In genomic region chr5:59123595-59124561, GRCh38 we compare ENCODE assay signal across 12 cellular contexts.
A peak's percentile ranks its signal among the peaks of the same experiment; 100 is the strongest.
DNase-seq lines count a peak whose midpoint lies in the region; ATAC-seq, FAIRE-seq and TF ChIP-seq lines count a peak whose summit lies in the region.
"Had no signal": no experiment of that assay in that cellular context is flagged by ENCODE, and none has a peak within 500 bp of the region (broad histone marks: within the 10 kb centered on the region; RNA-seq: fewer than 3 reads in every experiment).

No MANE protein-coding gene starts in this region.

- ATAC-seq in left ventricle myocardium superior (no peak), upper lobe of right lung (no peak)
- no peak for ATAC-seq in activated CD4-positive, CD25-positive, alpha-beta regulatory T cell treated with anti-CD3 and anti-CD28 coated beads, Interleukin-2, amount 50 U/mL, for 24 hours

- intact Hi-C loops in left ventricle myocardium superior (cut with micrococcal nuclease) (no loop called here), upper lobe of right lung (cut with DNase I) (no loop called here)

- H3K36me3 ChIP-seq in cardiac muscle cell (no peaks in the 10 kb centered on the region), fibroblast of lung (ENCODE audit: control insufficient read depth, insufficient read depth, low read length) (no peaks in the 10 kb centered on the region), upper lobe of right lung (no peaks in the 10 kb centered on the region)

- H3K9ac ChIP-seq in fibroblast of lung (ENCODE audit: insufficient read depth, low read length), result no peak overlapping the region

- H3K9me3 ChIP-seq in cardiac muscle cell (ENCODE audit: low read depth) (no peaks in the 10 kb centered on the region), fibroblast of lung (ENCODE audit: control insufficient read depth, insufficient read depth, low read depth, low read length) (no peaks in the 10 kb centered on the region), upper lobe of right lung (no peaks in the 10 kb centered on the region)

- H3K27me3 ChIP-seq in cardiac muscle cell (no peaks in the 10 kb centered on the region), fibroblast of lung (ENCODE audit: control insufficient read depth, insufficient read depth, low read length) (no peaks in the 10 kb centered on the region), upper lobe of right lung (no peaks in the 10 kb centered on the region)

- no peak overlapping the region for H3K4me2 ChIP-seq in fibroblast of lung (ENCODE audit: extremely low read depth, insufficient read depth, low read length)

- no peaks in the 10 kb centered on the region for H4K20me1 ChIP-seq in fibroblast of lung (ENCODE audit: control insufficient read depth, extremely low read depth, insufficient read depth, low read length)

- H3K4me1 ChIP-seq in cardiac muscle cell (ENCODE audit: low read depth) (peaks cover 53% of the 10 kb centered on the region), fibroblast of lung (ENCODE audit: control insufficient read depth, extremely low read depth, insufficient read depth, low read length) (peaks cover 4% of the 10 kb centered on the region), upper lobe of right lung (peaks cover 20% of the 10 kb centered on the region)

- no peak overlapping the region for H3K4me3 ChIP-seq in cardiac muscle cell
- no peak overlapping the region for H3K4me3 ChIP-seq in fibroblast of lung (replicated peaks in 1 of 4; ENCODE audit: control extremely low read depth in 1 of 4, insufficient read depth in 1 of 4, low read depth in 3 of 4, low read length in 4 of 4)
- no peak overlapping the region for H3K4me3 ChIP-seq in upper lobe of right lung

- no peaks in the 10 kb centered on the region for H3K79me2 ChIP-seq in fibroblast of lung (ENCODE audit: control insufficient read depth, insufficient read depth, low read length)

- peak overlapping the region; percentile 21 for H2AFZ ChIP-seq in fibroblast of lung (ENCODE audit: low read length)

- DNase-seq in cardiac muscle cell (ENCODE audit: low read depth in 1 of 2, low spot score in 1 of 2) (no peak), left ventricle myocardium superior (no peak), HTR-8/SVneo (ENCODE audit: insufficient read length, low spot score) (no peak), fibroblast of lung (ENCODE audit: low read depth in 2 of 2) (no peak), upper lobe of right lung (no peak), KG1 (lab: John Stamatoyannopoulos, UW) (no peak), germinal center (ENCODE audit: low spot score) (no peak)
- DNase-seq: activated B cell treated with CpG ODN at 0.5 μM for 24 hours; cortex of kidney; NCI-H1105 treated with DMSO at 0.1 percent for 48 hours; stimulated activated CD4-positive, alpha-beta T cell treated with anti-CD3 and anti-CD28 coated beads, Interleukin-2, amount 100 ng/mL, for 48 hours had no signal

- H3K27ac ChIP-seq in cardiac muscle cell, result peak overlapping the region; percentile 84
- H3K27ac ChIP-seq in fibroblast of lung (ENCODE audit: insufficient read depth, low read length), result no peak overlapping the region
- H3K27ac ChIP-seq in upper lobe of right lung, result peak overlapping the region; percentile 5

- no peak for TF ChIP-seq CTCF in cardiac muscle cell (IDR thresholded peaks at IDR 0.05; ENCODE audit: low read depth, low read length)
- no peak for TF ChIP-seq CTCF in fibroblast of lung (conservative IDR thresholded peaks at IDR 0.05 in 1 of 2, IDR thresholded peaks at IDR 0.05 in 1 of 2; ENCODE audit: low read depth in 1 of 2, low read length in 2 of 2)
- no peak for TF ChIP-seq CTCF in upper lobe of right lung (IDR thresholded peaks at IDR 0.05)

- peak; percentile 13 for FAIRE-seq in HTR-8/SVneo (lab: Jason Lieb, UNC)
